Comparison of ENCODE assay signal across 1 cellular context in genomic region chrX:72108666-72109065, GRCh38.
TF ChIP-seq lines count a peak whose summit lies in the region.

No MANE protein-coding gene starts in this region.

TF ChIP-seq in K562, 482 proteins besides CTCF, POLR2A, EP300 and RAD21:
- TF ChIP-seq, protein P1, sequence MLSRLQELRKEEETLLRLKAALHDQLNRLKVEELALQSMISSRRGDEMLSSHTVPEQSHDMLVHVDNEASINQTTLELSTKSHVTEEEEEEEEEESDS (CRISPR knock-in tag; IDR thresholded peaks at IDR 0.05): no peak
- TF ChIP-seq TCF7 (IDR thresholded peaks at IDR 0.05; ENCODE audit: borderline replicate concordance) (no peak), BHLHE40 (IDR thresholded peaks at IDR 0.05; ENCODE audit: low read length) (no peak), JUN (IDR thresholded peaks at IDR 0.05; ENCODE audit: borderline replicate concordance, low read depth, low read length) (no peak), JUN (CRISPR knock-in tag; IDR thresholded peaks at IDR 0.05; ENCODE audit: borderline replicate concordance) (no peak), NR0B1 (IDR thresholded peaks at IDR 0.05; ENCODE audit: partially characterized antibody) (no peak), RBM25 (IDR thresholded peaks at IDR 0.05; ENCODE audit: low read depth, low read length, severe bottlenecking) (peak; percentile 12), NFATC3 (IDR thresholded peaks at IDR 0.05) (no peak)
TF ChIP-seq in K562: peak in this region for 1.
